Comparison of ENCODE assay signal across 23 cellular contexts in genomic region chr2:120844098-120844738, GRCh38.
"Had no signal": no experiment of that assay in that cellular context is flagged by ENCODE, and none has a peak within 500 bp of the region (broad histone marks: within the 10 kb centered on the region; RNA-seq: fewer than 3 reads in every experiment).

No MANE protein-coding gene starts in this region.

- H2AFZ ChIP-seq: neural progenitor cell had no signal

- H3K4me1 Mint-ChIP-seq: activated naive CD8-positive, alpha-beta T cell treated with anti-CD3 and anti-CD28 coated beads for 36 hours; endodermal cell; immature natural killer cell; naive thymus-derived CD4-positive, alpha-beta T cell; stimulated activated naive CD8-positive, alpha-beta T cell treated with anti-CD3 and anti-CD28 coated beads, Interleukin-15, amount 100 ng/mL, for 72 hours had no signal

- H3K27me3 ChIP-seq: body of pancreas, colonic mucosa, neural progenitor cell had no signal

- H3K9me3 ChIP-seq: body of pancreas, colonic mucosa, prostate gland had no signal

- ATAC-seq: body of pancreas; left ventricle myocardium superior; naive thymus-derived CD4-positive, alpha-beta T cell; right cardiac atrium; stimulated activated naive CD8-positive, alpha-beta T cell treated with anti-CD3 and anti-CD28 coated beads, Interleukin-15, amount 100 ng/mL, for 72 hours; WTC11 had no signal

- H3K9me3 Mint-ChIP-seq: activated CD4-positive, alpha-beta memory T cell treated with anti-CD3 and anti-CD28 coated beads for 36 hours; endodermal cell; type B pancreatic cell had no signal

- H3K36me3 ChIP-seq: colonic mucosa, neural progenitor cell, prostate gland had no signal

- H3K9ac ChIP-seq: neural progenitor cell had no signal

- H3K36me3 Mint-ChIP-seq: activated CD4-positive, alpha-beta memory T cell treated with anti-CD3 and anti-CD28 coated beads for 36 hours; activated naive CD8-positive, alpha-beta T cell treated with anti-CD3 and anti-CD28 coated beads for 36 hours; immature natural killer cell; naive thymus-derived CD4-positive, alpha-beta T cell had no signal

- H3K4me3 Mint-ChIP-seq: activated CD4-positive, alpha-beta memory T cell treated with anti-CD3 and anti-CD28 coated beads for 36 hours; activated naive CD8-positive, alpha-beta T cell treated with anti-CD3 and anti-CD28 coated beads for 36 hours; endodermal cell; immature natural killer cell; naive thymus-derived CD4-positive, alpha-beta T cell; neural progenitor cell; stimulated activated naive CD8-positive, alpha-beta T cell treated with anti-CD3 and anti-CD28 coated beads, Interleukin-15, amount 100 ng/mL, for 72 hours; type B pancreatic cell; WTC11 had no signal

- DNase-seq: activated CD4-positive, alpha-beta memory T cell treated with anti-CD3 and anti-CD28 coated beads for 36 hours; activated CD4-positive, alpha-beta T cell treated with anti-CD3 and anti-CD28 coated beads for 4 hours; activated naive CD8-positive, alpha-beta T cell treated with anti-CD3 and anti-CD28 coated beads for 36 hours; amygdala; body of pancreas; central memory CD4-positive, alpha-beta T cell; colonic mucosa; endodermal cell; erythroblast; immature natural killer cell; kidney glomerular epithelial cell; mesendoderm; naive thymus-derived CD4-positive, alpha-beta T cell; small intestine; stimulated activated CD4-positive, alpha-beta T cell treated with anti-CD3 and anti-CD28 coated beads, Interleukin-15, amount 100 ng/mL, for 24 hours; stimulated activated CD4-positive, alpha-beta T cell treated with anti-CD3 and anti-CD28 coated beads, Interleukin-2, amount 100 ng/mL, for 48 hours; stimulated activated naive CD8-positive, alpha-beta T cell treated with anti-CD3 and anti-CD28 coated beads, Interleukin-15, amount 100 ng/mL, for 72 hours had no signal

- H3K4me2 ChIP-seq: neural progenitor cell had no signal

- H3K27ac ChIP-seq: body of pancreas, colonic mucosa, neural progenitor cell, prostate gland had no signal

- H3K4me1 ChIP-seq: body of pancreas, colonic mucosa, prostate gland had no signal

- H3K4me3 ChIP-seq: body of pancreas, colonic mucosa, neural progenitor cell, prostate gland had no signal

- H3K27me3 Mint-ChIP-seq: activated CD4-positive, alpha-beta memory T cell treated with anti-CD3 and anti-CD28 coated beads for 36 hours had no signal

- H3K27ac Mint-ChIP-seq: activated CD4-positive, alpha-beta memory T cell treated with anti-CD3 and anti-CD28 coated beads for 36 hours; activated naive CD8-positive, alpha-beta T cell treated with anti-CD3 and anti-CD28 coated beads for 36 hours; endodermal cell; immature natural killer cell; naive thymus-derived CD4-positive, alpha-beta T cell; neural progenitor cell; type B pancreatic cell had no signal
